Comparison of ENCODE assay signal across 13 cellular contexts in the genomic region with DNA sequence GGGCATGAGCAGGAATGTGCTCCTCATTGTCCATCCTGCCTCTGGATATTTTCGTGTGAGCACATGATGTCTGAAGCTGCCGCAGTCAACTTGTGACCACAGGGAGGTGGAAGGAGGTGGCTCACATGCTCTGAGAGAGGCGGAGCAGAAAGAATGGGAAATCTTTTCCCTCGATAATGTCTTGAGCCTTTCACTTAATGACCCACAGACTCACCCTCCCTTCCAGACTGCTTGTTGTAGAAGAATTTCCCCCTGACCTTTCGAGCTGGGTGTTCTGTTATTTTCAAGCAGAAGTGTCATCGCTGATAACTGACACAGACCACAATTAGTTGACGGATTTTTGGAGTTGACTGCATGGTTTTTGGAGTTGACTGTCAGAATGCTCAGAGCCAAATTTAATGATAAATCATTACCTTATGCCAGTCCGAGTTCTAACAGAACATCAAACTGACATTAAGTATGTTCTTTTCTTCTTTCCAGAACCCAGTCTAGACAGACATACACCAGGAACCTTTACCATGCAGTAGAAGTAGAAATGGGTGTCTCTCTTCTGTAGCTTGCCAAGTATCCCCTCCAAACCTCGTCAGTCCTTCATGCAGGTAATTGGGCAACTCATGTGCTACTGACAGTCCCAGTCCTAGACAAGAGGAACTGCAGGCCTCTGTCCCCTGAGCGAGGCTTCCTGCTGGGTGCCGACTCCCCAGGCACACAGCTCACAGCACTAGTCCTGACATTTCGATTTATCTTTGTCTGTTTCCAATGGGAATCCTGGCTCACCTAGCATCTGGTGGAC. TPM values are rescaled to one million over a fixed set of nuclear protein-coding genes. Genes with fewer than 3 reads are reported as not detected.
DNase-seq lines count a peak whose midpoint lies in the region; ATAC-seq and TF ChIP-seq lines count a peak whose summit lies in the region.
"Had no signal": no experiment of that assay in that cellular context is flagged by ENCODE, and none has a peak within 500 bp of the region (broad histone marks: within the 10 kb centered on the region; RNA-seq: fewer than 3 reads in every experiment).

No MANE protein-coding gene starts in this region.

- peak overlapping the region; percentile 40 for H3K4me2 ChIP-seq in GM23248 (ENCODE audit: unreplicated experiment)

- POLR2A ChIA-PET in WTC11 (lab: Charles Lee), result no interaction called here

- H2AFZ ChIP-seq in GM23248, result peak overlapping the region; percentile 78

- no peak for TF ChIP-seq EP300 in upper lobe of left lung (IDR thresholded peaks at IDR 0.05)

- no peaks in the 10 kb centered on the region for H3K79me2 ChIP-seq in GM23248 (ENCODE audit: insufficient read depth)

- ATAC-seq in WTC11 (peak; percentile 44), right cardiac atrium (peak; percentile 84 to 94), upper lobe of left lung (ENCODE audit: low FRiP score in 2 of 2) (peak; percentile 43 to 81)

- no peaks in the 10 kb centered on the region for H3K9me3 ChIP-seq in GM23248 (ENCODE audit: low read depth)
- no peaks in the 10 kb centered on the region for H3K9me3 ChIP-seq in right cardiac atrium (ENCODE audit: control insufficient read depth, low read length)
- H3K9me3 ChIP-seq in upper lobe of left lung, result no peaks in the 10 kb centered on the region
- H3K9me3 ChIP-seq: uterus had no signal

- H3K4me3 ChIP-seq in GM23248, result peak overlapping the region; percentile 15
- H3K4me3 ChIP-seq in right cardiac atrium (ENCODE audit: low read length), result no peak overlapping the region
- no peak overlapping the region for H3K4me3 ChIP-seq in upper lobe of left lung
- no peak overlapping the region for H3K4me3 ChIP-seq in coronary artery
- H3K4me3 ChIP-seq: uterus had no signal

- H3K4me1 Mint-ChIP-seq in WTC11, result peaks cover 10% of the 10 kb centered on the region
- H3K4me1 Mint-ChIP-seq: activated B cell treated with CpG ODN at 0.5 μM for 24 hours, memory B cell had no signal

- DNase-seq in GM23248 (peak; percentile 79), WTC11 (ENCODE audit: low spot score) (no peak), right cardiac atrium (peak in 2 of 3 donors; percentile 20 to 40), upper lobe of left lung (no peak), activated gamma-delta T cell (lab: John Stamatoyannopoulos, UW) (no peak), kidney glomerular epithelial cell (lab: John Stamatoyannopoulos, UW) (no peak), coronary artery (ENCODE audit: low spot score) (no peak)
- DNase-seq: activated B cell treated with CpG ODN at 0.5 μM for 24 hours, caudate nucleus, DMS53, NCI-H146, uterus had no signal

- H3K27ac Mint-ChIP-seq in WTC11, result no peak overlapping the region
- H3K27ac Mint-ChIP-seq: activated B cell treated with CpG ODN at 0.5 μM for 24 hours, memory B cell had no signal

- in situ Hi-C loops in GM23248 (cut with MboI), result no loop called here

- peaks cover 9% of the 10 kb centered on the region for H3K9me3 Mint-ChIP-seq in WTC11
- H3K9me3 Mint-ChIP-seq: activated B cell treated with CpG ODN at 0.5 μM for 24 hours, memory B cell had no signal

- H3K9ac ChIP-seq in GM23248, result peak overlapping the region; percentile 31; the same call in 1 of the 2 replicates

- peaks cover 14% of the 10 kb centered on the region for H3K4me1 ChIP-seq in GM23248 (ENCODE audit: insufficient read depth)
- peaks cover 6% of the 10 kb centered on the region for H3K4me1 ChIP-seq in right cardiac atrium (ENCODE audit: control insufficient read depth, insufficient read depth, low read length)
- H3K4me1 ChIP-seq in upper lobe of left lung, result no peaks in the 10 kb centered on the region
- H3K4me1 ChIP-seq: uterus had no signal

- intact Hi-C loops in right cardiac atrium (cut with DNase I), result no loop called here

- no peak overlapping the region for H3K4me3 Mint-ChIP-seq in WTC11
- H3K4me3 Mint-ChIP-seq: activated B cell treated with CpG ODN at 0.5 μM for 24 hours, memory B cell had no signal

- TF ChIP-seq CTCF in WTC11 (IDR thresholded peaks at IDR 0.05), result no peak
- TF ChIP-seq CTCF in upper lobe of left lung (IDR thresholded peaks at IDR 0.05), result no peak
- TF ChIP-seq CTCF in coronary artery (IDR thresholded peaks at IDR 0.05), result no peak

- H3K36me3 Mint-ChIP-seq in WTC11, result no peaks in the 10 kb centered on the region
- H3K36me3 Mint-ChIP-seq: memory B cell had no signal

- no peaks in the 10 kb centered on the region for H3K9me2 ChIP-seq in GM23248 (ENCODE audit: insufficient read depth)

- no peaks in the 10 kb centered on the region for H3K27me3 ChIP-seq in GM23248 (replicated peaks; ENCODE audit: insufficient read depth)
- no peaks in the 10 kb centered on the region for H3K27me3 ChIP-seq in right cardiac atrium (ENCODE audit: control insufficient read depth, insufficient read depth)
- no peaks in the 10 kb centered on the region for H3K27me3 ChIP-seq in upper lobe of left lung
- H3K27me3 ChIP-seq: uterus had no signal

- no peaks in the 10 kb centered on the region for H4K20me1 ChIP-seq in GM23248 (ENCODE audit: insufficient read depth)

- TF ChIP-seq POLR2A in upper lobe of left lung (IDR thresholded peaks at IDR 0.05), result no peak

- H3K27ac ChIP-seq in GM23248, result peak overlapping the region; percentile 30; the same call in 1 of the 2 replicates
- H3K27ac ChIP-seq in right cardiac atrium (ENCODE audit: low read length), result peak overlapping the region; percentile 11
- no peak overlapping the region for H3K27ac ChIP-seq in upper lobe of left lung
- H3K27ac ChIP-seq in coronary artery, result no peak overlapping the region

- no peaks in the 10 kb centered on the region; the same call in 1 of the 2 replicates for H3K27me3 Mint-ChIP-seq in WTC11 (ENCODE audit: low read depth)

- H3K36me3 ChIP-seq in GM23248 (ENCODE audit: low read depth) (no peaks in the 10 kb centered on the region), upper lobe of left lung (no peaks in the 10 kb centered on the region)
- H3K36me3 ChIP-seq: uterus had no signal

- CTCF ChIA-PET in WTC11 (lab: Charles Lee), result interaction anchor here (1.9 kb wide), 1 partner anchor 39 kb away, joined by 4 read pairs; no protein-coding TSS in a partner anchor

- 0 out of 2 replicates have a peak, but pooled peaks cover 6% of the 10 kb centered on the region for H3F3A ChIP-seq in GM23248 (ENCODE audit: insufficient read depth)

- WGBS in GM23248 (ENCODE audit: low coverage in 1 of 2, low lambda C conversion rate in 2 of 2, missing lambda C conversion rate in 2 of 2), 2 experiments, result 38 to 39% methylated on average over 12 of the region's 12 CpGs
- 42% methylated on average over 12 of the region's 12 CpGs for WGBS in right cardiac atrium
- 63 to 77% methylated on average over 12 of the region's 12 CpGs for WGBS in upper lobe of left lung, 2 donors

TF ChIP-seq in WTC11, 78 proteins besides CTCF, POLR2A, EP300 and RAD21 (continues in another document):
- TF ChIP-seq TCF7 (CRISPR knock-in tag; IDR thresholded peaks at IDR 0.05; ENCODE audit: low read depth), result no peak
- TF ChIP-seq, protein P1, sequence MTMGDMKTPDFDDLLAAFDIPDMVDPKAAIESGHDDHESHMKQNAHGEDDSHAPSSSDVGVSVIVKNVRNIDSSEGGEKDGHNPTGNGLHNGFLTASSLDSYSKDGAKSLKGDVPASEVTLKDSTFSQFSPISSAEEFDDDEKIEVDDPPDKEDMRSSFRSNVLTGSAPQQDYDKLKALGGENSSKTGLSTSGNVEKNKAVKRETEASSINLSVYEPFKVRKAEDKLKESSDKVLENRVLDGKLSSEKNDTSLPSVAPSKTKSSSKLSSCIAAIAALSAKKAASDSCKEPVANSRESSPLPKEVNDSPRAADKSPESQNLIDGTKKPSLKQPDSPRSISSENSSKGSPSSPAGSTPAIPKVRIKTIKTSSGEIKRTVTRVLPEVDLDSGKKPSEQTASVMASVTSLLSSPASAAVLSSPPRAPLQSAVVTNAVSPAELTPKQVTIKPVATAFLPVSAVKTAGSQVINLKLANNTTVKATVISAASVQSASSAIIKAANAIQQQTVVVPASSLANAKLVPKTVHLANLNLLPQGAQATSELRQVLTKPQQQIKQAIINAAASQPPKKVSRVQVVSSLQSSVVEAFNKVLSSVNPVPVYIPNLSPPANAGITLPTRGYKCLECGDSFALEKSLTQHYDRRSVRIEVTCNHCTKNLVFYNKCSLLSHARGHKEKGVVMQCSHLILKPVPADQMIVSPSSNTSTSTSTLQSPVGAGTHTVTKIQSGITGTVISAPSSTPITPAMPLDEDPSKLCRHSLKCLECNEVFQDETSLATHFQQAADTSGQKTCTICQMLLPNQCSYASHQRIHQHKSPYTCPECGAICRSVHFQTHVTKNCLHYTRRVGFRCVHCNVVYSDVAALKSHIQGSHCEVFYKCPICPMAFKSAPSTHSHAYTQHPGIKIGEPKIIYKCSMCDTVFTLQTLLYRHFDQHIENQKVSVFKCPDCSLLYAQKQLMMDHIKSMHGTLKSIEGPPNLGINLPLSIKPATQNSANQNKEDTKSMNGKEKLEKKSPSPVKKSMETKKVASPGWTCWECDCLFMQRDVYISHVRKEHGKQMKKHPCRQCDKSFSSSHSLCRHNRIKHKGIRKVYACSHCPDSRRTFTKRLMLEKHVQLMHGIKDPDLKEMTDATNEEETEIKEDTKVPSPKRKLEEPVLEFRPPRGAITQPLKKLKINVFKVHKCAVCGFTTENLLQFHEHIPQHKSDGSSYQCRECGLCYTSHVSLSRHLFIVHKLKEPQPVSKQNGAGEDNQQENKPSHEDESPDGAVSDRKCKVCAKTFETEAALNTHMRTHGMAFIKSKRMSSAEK (CRISPR knock-in tag; IDR thresholded peaks at IDR 0.05; ENCODE audit: borderline replicate concordance), result no peak
- TF ChIP-seq ZNF416 (CRISPR knock-in tag; IDR thresholded peaks at IDR 0.05), result no peak
- TF ChIP-seq CREM (CRISPR knock-in tag; IDR thresholded peaks at IDR 0.05), result no peak

RNA-seq across cellular contexts. Expression of a gene that starts 29.4 kb away (rescaled TPM):
- total RNA-seq in GM23248 (2014; rRNA removed; shearing (Covaris generic)), result 19.3 and 23.6 TPM in 2 replicates
- 11.1 and 12.4 TPM in 2 replicates for polyA plus RNA-seq in GM23248 (2016; fragmentation: Nextera tagmentation; extraction: Ambion mirVana)
- total RNA-seq in WTC11 (2021), result 18.9 to 23.0 TPM (median 21.5 TPM) in 3 replicates
- total RNA-seq in right cardiac atrium, result 1 to 10 TPM; 6.6 to 7.9 (median 7.4) TPM
- 3.8 TPM for polyA plus RNA-seq in right cardiac atrium
- total RNA-seq in upper lobe of left lung, result 10 to 100 TPM in 5 of 6 donors, 1 to 10 TPM in 1; 8.3 to 32.9 (median 12.5) TPM

RNA-seq across cellular contexts. Expression of a gene that starts 54.0 kb away (rescaled TPM):
- 43.7 and 48.1 TPM in 2 replicates for total RNA-seq in GM23248 (2014; rRNA removed; shearing (Covaris generic))
- 30.0 and 31.7 TPM in 2 replicates for polyA plus RNA-seq in GM23248 (2016; fragmentation: Nextera tagmentation; extraction: Ambion mirVana)
- total RNA-seq in WTC11 (2021), result 12.2 to 16.5 TPM (median 14.5 TPM) in 3 replicates
- total RNA-seq in right cardiac atrium, result 10 to 100 TPM; 18.6 to 22.8 (median 18.9) TPM
- 7.8 TPM for polyA plus RNA-seq in right cardiac atrium
- total RNA-seq in upper lobe of left lung, result 10 to 100 TPM; 11.0 to 29.2 (median 19.8) TPM

Comparison
In these comparisons a context has a peak if more than half of its experiments do, and no peak if none do; other contexts are left out.
1. DNase-seq: peak in GM23248 (single experiment) and right cardiac atrium (2 of 3); none in WTC11 (single experiment), upper lobe of left lung (0 of 2), activated gamma-delta T cell (single experiment), kidney glomerular epithelial cell (single experiment) and coronary artery (single experiment).
2. H3K27ac ChIP-seq: peak in GM23248 (single experiment) and right cardiac atrium (single experiment); none in upper lobe of left lung (0 of 4) and coronary artery (0 of 2).
3. Peak in every context shown above with its lines, with median percentiles within 50 percentile points of each other: ATAC-seq.